In the genomic region with DNA sequence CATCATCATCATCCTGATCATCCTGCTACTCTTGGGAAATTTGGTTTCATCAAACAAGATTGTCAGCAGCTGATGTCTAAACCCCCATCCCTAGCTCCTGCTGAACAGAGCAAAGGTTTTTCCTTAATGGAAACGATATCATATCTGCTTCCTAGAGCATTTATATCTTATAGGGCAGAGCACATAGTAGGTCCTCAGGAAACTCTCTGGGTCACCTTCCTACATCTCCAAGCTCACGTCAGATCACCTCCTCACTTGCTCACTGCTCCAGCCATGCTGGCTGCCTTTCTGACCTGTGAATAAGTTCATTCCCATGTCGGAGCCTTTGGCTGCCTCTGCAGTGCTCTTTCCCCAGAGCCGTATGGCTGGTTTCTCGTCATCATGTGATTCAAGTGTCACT, we compare ENCODE assay signal across 1 cellular context.
A peak's percentile ranks its signal among the peaks of the same experiment; 100 is the strongest.
TF ChIP-seq lines count a peak whose summit lies in the region.

No MANE protein-coding gene starts in this region.

TF ChIP-seq in K562, 482 proteins besides CTCF, POLR2A, EP300 and RAD21:
- no peak for TF ChIP-seq SETDB1 (IDR thresholded peaks at IDR 0.05; ENCODE audit: low read length)
- no peak for TF ChIP-seq TBL1XR1 (IDR thresholded peaks at IDR 0.05; ENCODE audit: low read length in 2 of 2)
- TF ChIP-seq ZKSCAN1 (IDR thresholded peaks at IDR 0.05; ENCODE audit: low read depth, low read length) = peak; percentile 96
TF ChIP-seq in K562: peak in this region for 1.
